16 cellular contexts compared by ENCODE assay signal in the genomic region with DNA sequence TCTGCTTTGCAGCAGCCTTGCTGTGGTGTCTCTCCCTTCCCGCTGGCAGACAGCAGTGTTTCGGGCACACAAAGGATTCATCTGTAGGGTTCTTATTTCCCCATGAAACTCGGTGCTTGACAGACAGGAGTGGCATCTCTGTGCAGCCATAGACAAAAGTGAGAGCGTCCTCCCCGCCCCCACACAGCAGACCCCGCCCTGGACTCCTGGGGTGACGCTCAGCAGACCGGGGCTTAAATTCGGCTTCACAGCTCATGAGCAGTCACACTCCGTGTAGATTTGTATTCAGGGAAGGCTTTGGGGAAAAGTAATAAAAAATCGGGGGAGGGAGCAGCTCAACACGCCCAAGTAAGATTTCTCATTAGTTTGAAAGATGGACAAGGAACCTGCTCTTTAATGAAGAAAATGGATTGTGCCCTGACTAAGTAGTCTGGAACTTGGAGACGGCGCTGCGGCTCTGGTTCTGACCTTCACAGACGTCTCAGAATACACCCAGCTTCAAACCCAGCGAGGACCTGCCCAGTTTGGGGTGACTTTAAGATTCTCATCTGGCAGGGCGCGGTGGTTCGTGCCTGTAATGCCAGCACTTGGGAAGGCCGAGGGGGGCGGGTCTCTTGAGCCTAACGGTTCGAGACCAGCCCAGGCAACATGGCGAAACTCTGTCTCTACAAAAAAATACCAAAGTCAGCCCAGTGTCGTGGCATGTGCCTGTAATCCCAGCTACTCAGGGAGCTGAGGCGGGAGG.
A peak's percentile ranks its signal among the peaks of the same experiment; 100 is the strongest.
DNase-seq lines count a peak whose midpoint lies in the region; ATAC-seq, FAIRE-seq and TF ChIP-seq lines count a peak whose summit lies in the region.
"Had no signal": no experiment of that assay in that cellular context is flagged by ENCODE, and none has a peak within 500 bp of the region (broad histone marks: within the 10 kb centered on the region; RNA-seq: fewer than 3 reads in every experiment).

No MANE protein-coding gene starts in this region.

- H3K9me1 ChIP-seq in K562 (ENCODE audit: control insufficient read depth, insufficient read depth, low read length) = no peaks in the 10 kb centered on the region

- TF ChIP-seq POLR2A in heart left ventricle (IDR thresholded peaks at IDR 0.05) = no peak
- TF ChIP-seq POLR2A in K562 (conservative IDR thresholded peaks at IDR 0.05) = no peak

- H3K27me3 Mint-ChIP-seq in nephron progenitor cell (ENCODE audit: low read depth, poor library complexity) = no peaks in the 10 kb centered on the region
- peaks cover 11% of the 10 kb centered on the region for H3K27me3 Mint-ChIP-seq in activated CD8-positive, alpha-beta T cell treated with anti-CD3 and anti-CD28 coated beads, Interleukin-2, amount 10 ng/mL, durations not matched to agents 7 days and 5 days (ENCODE audit: low read depth)
- H3K27me3 Mint-ChIP-seq: CD4-positive, alpha-beta memory T cell had no signal

- intact Hi-C loops in Right ventricle myocardium inferior (cut with DNase I) (no loop called here), heart left ventricle (cut with DNase I) (no loop called here), K562 (cut with micrococcal nuclease) (no loop called here), PC-9 (cut with micrococcal nuclease; ENCODE audit: unreplicated experiment) (no loop called here)

- POLR2A ChIA-PET in K562 (lab: Yijun Ruan, JAX) = interaction anchor here (0.6 kb wide), 1 partner anchor 15 kb away, joined by 3 read pairs; no protein-coding TSS in a partner anchor
- POLR2A ChIA-PET in activated CD8-positive, alpha-beta T cell treated with anti-CD3 and anti-CD28 coated beads, Interleukin-2, amount 10 ng/mL, durations not matched to agents 7 days and 5 days (lab: Charles Lee) = no interaction called here
- POLR2A ChIA-PET in PC-9 (lab: Charles Lee; ENCODE audit: unreplicated experiment) = no interaction called here

- H3K79me2 ChIP-seq in K562 (ENCODE audit: control insufficient read depth, insufficient read depth, low read length) (no peaks in the 10 kb centered on the region), smooth muscle cell (ENCODE audit: low read depth) (no peaks in the 10 kb centered on the region), PC-9 (ENCODE audit: low read depth) (no peaks in the 10 kb centered on the region)

- CTCF ChIA-PET in K562 (lab: Yijun Ruan, JAX; ENCODE audit: low intra/inter-chr PET ratio) (no interaction called here), PC-9 (lab: Charles Lee) (no interaction called here)
- CTCF ChIA-PET in activated CD8-positive, alpha-beta T cell treated with anti-CD3 and anti-CD28 coated beads, Interleukin-2, amount 10 ng/mL, durations not matched to agents 7 days and 5 days (lab: Charles Lee) = no interaction called here

- H2AFZ ChIP-seq in K562 (ENCODE audit: low read depth, low read length) = no peak overlapping the region
- H2AFZ ChIP-seq in smooth muscle cell (ENCODE audit: low read depth) = no peak overlapping the region
- H2AFZ ChIP-seq in PC-9 = no peak overlapping the region

- H3K9ac ChIP-seq in K562 (ENCODE audit: insufficient read depth in 1 of 2, low read depth in 2 of 2, low read length in 2 of 2) (no peak overlapping the region; a peak in 1 of 4 replicates), smooth muscle cell (ENCODE audit: low read depth) (no peak overlapping the region)

- ATAC-seq in Right ventricle myocardium inferior (no peak), heart left ventricle (no peak), K562 (peak; percentile 49; the same call in 1 of the 3 replicates)
- ATAC-seq in activated CD8-positive, alpha-beta T cell treated with anti-CD3 and anti-CD28 coated beads, Interleukin-2, amount 10 ng/mL, durations not matched to agents 7 days and 5 days = no peak
- ATAC-seq: PC-3 had no signal

- no peaks in the 10 kb centered on the region for H3K36me3 Mint-ChIP-seq in nephron progenitor cell (ENCODE audit: low read depth)
- H3K36me3 Mint-ChIP-seq in activated CD8-positive, alpha-beta T cell treated with anti-CD3 and anti-CD28 coated beads, Interleukin-2, amount 10 ng/mL, durations not matched to agents 7 days and 5 days (ENCODE audit: low read depth) = no peaks in the 10 kb centered on the region
- H3K36me3 Mint-ChIP-seq: CD4-positive, alpha-beta memory T cell had no signal

- H3K27me3 ChIP-seq in heart left ventricle (peaks cover 0 to 64% (median 6%) of the 10 kb centered on the region in 9 donors), K562 (ENCODE audit: control insufficient read depth in 2 of 2, insufficient read depth in 2 of 2, low read length in 2 of 2) (no peaks in the 10 kb centered on the region), smooth muscle cell (ENCODE audit: low read depth) (peaks cover 8% of the 10 kb centered on the region), PC-9 (ENCODE audit: insufficient read depth, low read depth) (peaks cover 72% of the 10 kb centered on the region)

- H3K4me2 ChIP-seq in K562 (ENCODE audit: insufficient read depth, low read length) (no peak overlapping the region), smooth muscle cell (no peak overlapping the region), PC-9 (no peak overlapping the region)

- no peak overlapping the region for H3K27ac ChIP-seq in heart left ventricle
- H3K27ac ChIP-seq in K562 (ENCODE audit: extremely low read depth, low read depth, low read length) = no peak overlapping the region
- H3K27ac ChIP-seq in smooth muscle cell (ENCODE audit: low read depth) = no peak overlapping the region
- H3K27ac ChIP-seq in PC-9 = no peak overlapping the region

- H3K4me1 ChIP-seq in heart left ventricle (peaks cover 0 to 15% (median 0%) of the 10 kb centered on the region in 12 donors), K562 (replicated peaks in 1 of 2; ENCODE audit: control insufficient read depth in 2 of 2, insufficient read depth in 2 of 2, low read length in 2 of 2) (peaks cover 2 to 36% of the 10 kb centered on the region in 2 experiments; a peak in 2 of 5 replicates), smooth muscle cell (ENCODE audit: low read depth) (peaks cover 9% of the 10 kb centered on the region), PC-9 (replicated peaks; ENCODE audit: insufficient read depth) (no peaks in the 10 kb centered on the region; the same call in 1 of the 2 replicates)

- H4K20me1 ChIP-seq in K562 (replicated peaks; ENCODE audit: control insufficient read depth, insufficient read depth, low read length) (no peaks in the 10 kb centered on the region), smooth muscle cell (ENCODE audit: low read depth) (no peaks in the 10 kb centered on the region), PC-9 (ENCODE audit: insufficient read depth) (no peaks in the 10 kb centered on the region)

- no peak for FAIRE-seq in K562 (lab: Jason Lieb, UNC)
- FAIRE-seq: D721Med had no signal

- no peak for TF ChIP-seq RAD21 in K562 (CRISPR knock-in tag; conservative IDR thresholded peaks at IDR 0.05 in 1 of 2, IDR thresholded peaks at IDR 0.05 in 1 of 2)

- H3K27ac Mint-ChIP-seq in nephron progenitor cell = peak overlapping the region; percentile 77
- H3K27ac Mint-ChIP-seq in activated CD8-positive, alpha-beta T cell treated with anti-CD3 and anti-CD28 coated beads, Interleukin-2, amount 10 ng/mL, durations not matched to agents 7 days and 5 days = no peak overlapping the region
- H3K27ac Mint-ChIP-seq: B cell, HFFc6 had no signal

- peak overlapping the region; percentile 58 for H3K4me3 Mint-ChIP-seq in nephron progenitor cell
- H3K4me3 Mint-ChIP-seq in activated CD8-positive, alpha-beta T cell treated with anti-CD3 and anti-CD28 coated beads, Interleukin-2, amount 10 ng/mL, durations not matched to agents 7 days and 5 days = no peak overlapping the region
- H3K4me3 Mint-ChIP-seq: B cell; CD4-positive, alpha-beta memory T cell; HFFc6 had no signal

- no peaks in the 10 kb centered on the region for H3K9me2 ChIP-seq in PC-9 (ENCODE audit: insufficient read depth)

- peaks cover 93% of the 10 kb centered on the region for H3K4me1 Mint-ChIP-seq in nephron progenitor cell
- no peaks in the 10 kb centered on the region for H3K4me1 Mint-ChIP-seq in activated CD8-positive, alpha-beta T cell treated with anti-CD3 and anti-CD28 coated beads, Interleukin-2, amount 10 ng/mL, durations not matched to agents 7 days and 5 days (ENCODE audit: low read depth)
- H3K4me1 Mint-ChIP-seq: B cell; CD4-positive, alpha-beta memory T cell had no signal

- TF ChIP-seq EP300 in K562 (IDR thresholded peaks at IDR 0.05; ENCODE audit: low read length) = no peak

- in situ Hi-C loops in K562 (cut with MboI) = no loop called here

- peak; percentile 65 for DNase-seq in Right ventricle myocardium inferior (ENCODE audit: missing footprints)
- no peak for DNase-seq in heart left ventricle
- peak; percentile 31 to 42 (median 34) for DNase-seq in K562 (ENCODE audit: extremely low read depth in 1 of 4, low spot score in 3 of 4)
- DNase-seq in nephron progenitor cell = peak; percentile 44
- DNase-seq in smooth muscle cell (lab: John Stamatoyannopoulos, UW; ENCODE audit: unreplicated experiment) = no peak
- no peak for DNase-seq in activated CD8-positive, alpha-beta T cell treated with anti-CD3 and anti-CD28 coated beads, Interleukin-2, amount 10 ng/mL, durations not matched to agents 7 days and 5 days
- DNase-seq in PC-9 = no peak
- DNase-seq: CD4-positive, alpha-beta memory T cell; GF-D8; HFFc6; MM.1S; NCI-H2029; NCI-H526 treated with DMSO at 0.1 percent for 48 hours; PC-3 had no signal

- WGBS in heart left ventricle, 4 donors = 74 to 80% (median 77%) methylated on average over 24 to 27 of the region's 27 CpGs
- 53% methylated on average over 17 of the region's 27 CpGs for WGBS in K562 (ENCODE audit: insufficient coverage, low coverage, missing lambda C conversion rate)
- WGBS in smooth muscle cell (ENCODE audit: low lambda C conversion rate) = 70% methylated on average over 27 of the region's 27 CpGs

- H3K9me3 ChIP-seq in heart left ventricle (no peaks in the 10 kb centered on the region), K562 (replicated peaks; ENCODE audit: control insufficient read depth, insufficient read depth, low read depth, low read length) (no peaks in the 10 kb centered on the region), smooth muscle cell (replicated peaks; ENCODE audit: low read depth) (no peaks in the 10 kb centered on the region), PC-9 (ENCODE audit: insufficient read depth, low read depth) (no peaks in the 10 kb centered on the region)

- H3F3A ChIP-seq in smooth muscle cell (ENCODE audit: low read depth) = no peaks in the 10 kb centered on the region
- no peaks in the 10 kb centered on the region for H3F3A ChIP-seq in PC-9 (ENCODE audit: insufficient read depth, low read depth)

- TF ChIP-seq CTCF in heart left ventricle (IDR thresholded peaks at IDR 0.05) (no peak), K562 (IDR thresholded peaks at IDR 0.05 in 2 of 3, conservative IDR thresholded peaks at IDR 0.05 in 1 of 3; ENCODE audit: insufficient read depth in 2 of 3, low read depth in 1 of 3, low read length in 3 of 3) (no peak), nephron progenitor cell (IDR thresholded peaks at IDR 0.05) (no peak), smooth muscle cell (IDR thresholded peaks at IDR 0.05; ENCODE audit: borderline replicate concordance, insufficient read depth, poor library complexity, severe bottlenecking) (no peak), PC-9 (conservative IDR thresholded peaks at IDR 0.05) (no peak)

- no peaks in the 10 kb centered on the region for H3K36me3 ChIP-seq in heart left ventricle
- no peaks in the 10 kb centered on the region for H3K36me3 ChIP-seq in K562 (ENCODE audit: control insufficient read depth, insufficient read depth, low read length)
- no peaks in the 10 kb centered on the region for H3K36me3 ChIP-seq in smooth muscle cell (ENCODE audit: low read depth)
- no peaks in the 10 kb centered on the region for H3K36me3 ChIP-seq in PC-9 (ENCODE audit: low read depth)

- H3K4me3 ChIP-seq in heart left ventricle (no peak overlapping the region), K562 (no peak overlapping the region), smooth muscle cell (no peak overlapping the region), PC-9 (no peak overlapping the region)

- no peaks in the 10 kb centered on the region for H3K9me3 Mint-ChIP-seq in nephron progenitor cell
- no peaks in the 10 kb centered on the region for H3K9me3 Mint-ChIP-seq in activated CD8-positive, alpha-beta T cell treated with anti-CD3 and anti-CD28 coated beads, Interleukin-2, amount 10 ng/mL, durations not matched to agents 7 days and 5 days (ENCODE audit: insufficient read depth)
- H3K9me3 Mint-ChIP-seq: CD4-positive, alpha-beta memory T cell; HFFc6 had no signal

- BruUV-seq in K562 (replicated peaks; lab: Mats Ljungman, UMichigan) (no TSS peak), PC-9 (replicated peaks; lab: Mats Ljungman, UMichigan) (no TSS peak)

Comparison
In these comparisons a context has a peak if more than half of its experiments do, and no peak if none do; other contexts are left out.
1. DNase-seq: peak in Right ventricle myocardium inferior (single experiment), K562 (4 of 4) and nephron progenitor cell (single experiment); none in heart left ventricle (0 of 5), smooth muscle cell (single experiment), activated CD8-positive, alpha-beta T cell treated with anti-CD3 and anti-CD28 coated beads, Interleukin-2, amount 10 ng/mL, durations not matched to agents 7 days and 5 days (single experiment) and PC-9 (0 of 2).